ENCODE assay signal across 27 cellular contexts in genomic region chr18:55386545-55386944, GRCh38.
DNase-seq lines count a peak whose midpoint lies in the region; ATAC-seq, FAIRE-seq and TF ChIP-seq lines count a peak whose summit lies in the region.
"Had no signal": no experiment of that assay in that cellular context is flagged by ENCODE, and none has a peak within 500 bp of the region (broad histone marks: within the 10 kb centered on the region; RNA-seq: fewer than 3 reads in every experiment).

No MANE protein-coding gene starts in this region.

- intact Hi-C loops in breast epithelium (cut with DNase I; ENCODE audit: low total_unique reads) (no loop called here), mammary epithelial cell (cut with micrococcal nuclease) (loop anchor here (10.0 kb wide), 1 partner anchor 1188 kb away; no protein-coding TSS in a partner anchor), endothelial cell of umbilical vein (cut with micrococcal nuclease) (loop anchor here (2.0 to 10.0 kb wide), 4 partner anchors 154 to 1188 kb away; partner anchors contain the start of gene TCF4), mucosa of descending colon (cut with DNase I, micrococcal nuclease) (no loop called here), colonic mucosa (cut with DNase I) (no loop called here)

- H3K27ac ChIP-seq in breast epithelium (peak overlapping the region; percentile 48 to 68), mammary epithelial cell (ENCODE audit: insufficient read depth, low read depth, low read length) (no peak overlapping the region), endothelial cell of umbilical vein (ENCODE audit: insufficient read depth, low read depth, low read length) (peak overlapping the region; percentile 88), substantia nigra (ENCODE audit: low read depth, low read length, poor library complexity, severe bottlenecking) (peak overlapping the region; percentile 58), colonic mucosa (no peak overlapping the region)

- H3K9me1 ChIP-seq in endothelial cell of umbilical vein (replicated peaks; ENCODE audit: control insufficient read depth, extremely low read depth, insufficient read depth, low read length): no peaks in the 10 kb centered on the region

- peak overlapping the region in 4 of 6 donors; percentile 13 to 85 (median 53) for H3K27ac Mint-ChIP-seq in naive B cell
- H3K27ac Mint-ChIP-seq: activated CD4-positive, alpha-beta memory T cell treated with anti-CD3 and anti-CD28 coated beads for 36 hours; CD8-positive, alpha-beta T cell; naive thymus-derived CD8-positive, alpha-beta T cell had no signal

- H2AFZ ChIP-seq in mammary epithelial cell (ENCODE audit: low read depth, low read length) (no peak overlapping the region), endothelial cell of umbilical vein (ENCODE audit: low read depth, low read length) (no peak overlapping the region)

- DNase-seq in breast epithelium (ENCODE audit: low spot score in 2 of 2): no peak
- DNase-seq in mammary epithelial cell: no peak
- no peak for DNase-seq in endothelial cell of umbilical vein (ENCODE audit: low read depth, low spot score)
- DNase-seq in naive B cell: no peak
- no peak for DNase-seq in substantia nigra (lab: John Stamatoyannopoulos, UW)
- no peak for DNase-seq in mucosa of descending colon
- DNase-seq in colonic mucosa: no peak
- DNase-seq in T-helper 2 cell: no peak
- DNase-seq: activated CD4-positive, alpha-beta memory T cell treated with anti-CD3 and anti-CD28 coated beads for 36 hours; activated CD4-positive, CD25-positive, alpha-beta regulatory T cell; activated CD8-positive, alpha-beta memory T cell treated with anti-CD3 and anti-CD28 coated beads, Interleukin-2, amount 50 U/mL, for 48 hours; activated effector memory CD4-positive, alpha-beta T cell treated with Interleukin-2 at 50 U/mL for 16 hours; AML-193; CD8-positive, alpha-beta T cell; DMS153; islet precursor cell; mesenchymal stem cell; naive thymus-derived CD8-positive, alpha-beta T cell; NCI-H1105; NCI-H2029; NCI-H774; retina; stimulated activated CD4-positive, alpha-beta T cell treated with anti-CD3 and anti-CD28 coated beads, Interleukin-12 subunit alpha, Interleukin-12 subunit beta, amount 100 ng/mL, for 4 hours; stimulated activated CD4-positive, alpha-beta T cell treated with anti-CD3 and anti-CD28 coated beads, Interleukin-4, amount 100 ng/mL, for 24 hours; stimulated activated naive CD4-positive, alpha-beta T cell treated with Interleukin-2 at 50 U/mL for 16 hours; transverse colon had no signal

- H3K36me3 Mint-ChIP-seq in naive B cell: no peaks in the 10 kb centered on the region
- H3K36me3 Mint-ChIP-seq: activated CD4-positive, alpha-beta memory T cell treated with anti-CD3 and anti-CD28 coated beads for 36 hours; CD8-positive, alpha-beta T cell; naive thymus-derived CD8-positive, alpha-beta T cell had no signal

- BruUV-seq in mammary epithelial cell (replicated peaks; lab: Mats Ljungman, UMichigan): no TSS peak
- no TSS peak for BruUV-seq in endothelial cell of umbilical vein (replicated peaks; lab: Mats Ljungman, UMichigan)

- H4K20me1 ChIP-seq in mammary epithelial cell (ENCODE audit: insufficient read depth, low read length): no peaks in the 10 kb centered on the region
- H4K20me1 ChIP-seq in endothelial cell of umbilical vein (replicated peaks; ENCODE audit: control insufficient read depth, extremely low read depth, insufficient read depth, low read length): peaks cover 2% of the 10 kb centered on the region

- peaks cover 20 to 31% (median 30%) of the 10 kb centered on the region in 3 donors for H3K4me1 Mint-ChIP-seq in naive B cell

- CTCF ChIA-PET in mammary epithelial cell (lab: Charles Lee; ENCODE audit: low non-redundant PET): no interaction called here
- CTCF ChIA-PET in endothelial cell of umbilical vein (lab: Charles Lee): interaction anchor here (1.1 to 3.5 kb wide), 5 partner anchors 11 to 396 kb away, joined by 3 to 65 read pairs (median 9); no protein-coding TSS in a partner anchor

- no peaks in the 10 kb centered on the region for H3K36me3 ChIP-seq in breast epithelium
- H3K36me3 ChIP-seq in mammary epithelial cell (ENCODE audit: insufficient read depth, low read length): no peaks in the 10 kb centered on the region
- H3K36me3 ChIP-seq in endothelial cell of umbilical vein (ENCODE audit: control insufficient read depth in 2 of 2, extremely low read depth in 1 of 2, insufficient read depth in 2 of 2, low read length in 2 of 2): peaks cover 5% of the 10 kb centered on the region in 2 experiments
- no peaks in the 10 kb centered on the region for H3K36me3 ChIP-seq in mucosa of descending colon (ENCODE audit: low read depth)
- no peaks in the 10 kb centered on the region for H3K36me3 ChIP-seq in colonic mucosa
- H3K36me3 ChIP-seq: transverse colon had no signal

- dilution Hi-C loops in mammary epithelial cell (cut with HindIII; ENCODE audit: low sequenced_read_pairs): no loop called here
- dilution Hi-C loops in endothelial cell of umbilical vein (cut with MboI; ENCODE audit: extremely low pct_ligation_motif_present, low sequenced_read_pairs): no loop called here

- no peaks in the 10 kb centered on the region for H3K79me2 ChIP-seq in mammary epithelial cell (ENCODE audit: insufficient read depth, low read length)
- peaks cover 88% of the 10 kb centered on the region for H3K79me2 ChIP-seq in endothelial cell of umbilical vein (ENCODE audit: control insufficient read depth, insufficient read depth, low read length)

- in situ Hi-C loops in mammary epithelial cell (cut with MboI; ENCODE audit: low sequenced_read_pairs in 2 of 2): no loop called here

- H3K27me3 Mint-ChIP-seq in naive B cell: no peaks in the 10 kb centered on the region
- H3K27me3 Mint-ChIP-seq: activated CD4-positive, alpha-beta memory T cell treated with anti-CD3 and anti-CD28 coated beads for 36 hours had no signal

- no peaks in the 10 kb centered on the region for H3K27me3 ChIP-seq in breast epithelium
- H3K27me3 ChIP-seq in mammary epithelial cell (ENCODE audit: insufficient read depth, low read length): no peaks in the 10 kb centered on the region
- no peaks in the 10 kb centered on the region for H3K27me3 ChIP-seq in endothelial cell of umbilical vein (ENCODE audit: control insufficient read depth in 2 of 2, insufficient read depth in 2 of 2, low read length in 2 of 2)
- no peaks in the 10 kb centered on the region for H3K27me3 ChIP-seq in colonic mucosa
- H3K27me3 ChIP-seq: transverse colon had no signal

- ATAC-seq in naive B cell (ENCODE audit: low read depth in 2 of 2) (no peak), mucosa of descending colon (no peak)
- ATAC-seq: CD8-positive, alpha-beta T cell; naive thymus-derived CD8-positive, alpha-beta T cell had no signal

- TF ChIP-seq POLR2A in breast epithelium (IDR thresholded peaks at IDR 0.05) (no peak), endothelial cell of umbilical vein (IDR thresholded peaks at IDR 0.05; ENCODE audit: low read depth, low read length) (no peak)

- H3K9me3 ChIP-seq in breast epithelium (peaks cover 0 to 17% of the 10 kb centered on the region in 2 donors), mammary epithelial cell (replicated peaks; ENCODE audit: insufficient read depth, low read length) (no peaks in the 10 kb centered on the region), endothelial cell of umbilical vein (replicated peaks; ENCODE audit: control insufficient read depth, insufficient read depth, low read length) (no peaks in the 10 kb centered on the region), mucosa of descending colon (no peaks in the 10 kb centered on the region), colonic mucosa (no peaks in the 10 kb centered on the region)

- peaks cover 0 to 9% (median 4%) of the 10 kb centered on the region in 7 donors for H3K9me3 Mint-ChIP-seq in naive B cell
- H3K9me3 Mint-ChIP-seq: activated CD4-positive, alpha-beta memory T cell treated with anti-CD3 and anti-CD28 coated beads for 36 hours; CD8-positive, alpha-beta T cell had no signal

- H3K4me1 ChIP-seq in breast epithelium (no peaks in the 10 kb centered on the region), mammary epithelial cell (ENCODE audit: insufficient read depth, low read length) (no peaks in the 10 kb centered on the region), endothelial cell of umbilical vein (ENCODE audit: control insufficient read depth, extremely low read depth, insufficient read depth, low read length) (peaks cover 41% of the 10 kb centered on the region), mucosa of descending colon (ENCODE audit: low read depth) (no peaks in the 10 kb centered on the region), colonic mucosa (no peaks in the 10 kb centered on the region)

- H3K9ac ChIP-seq in mammary epithelial cell (ENCODE audit: insufficient read depth, low read length): no peak overlapping the region
- no peak overlapping the region for H3K9ac ChIP-seq in endothelial cell of umbilical vein (replicated peaks; ENCODE audit: extremely low read depth, insufficient read depth, low read length)
- H3K9ac ChIP-seq in colonic mucosa (ENCODE audit: low read depth in 2 of 2, low read length in 2 of 2): no peak overlapping the region

- TF ChIP-seq CTCF in breast epithelium (IDR thresholded peaks at IDR 0.05) (no peak), mammary epithelial cell (conservative IDR thresholded peaks at IDR 0.05 in 1 of 2, IDR thresholded peaks at IDR 0.05 in 1 of 2; ENCODE audit: extremely low read depth in 1 of 2, insufficient read depth in 1 of 2, low read depth in 1 of 2, low read length in 2 of 2) (no peak), endothelial cell of umbilical vein (IDR thresholded peaks at IDR 0.05; ENCODE audit: extremely low read depth in 1 of 2, insufficient read depth in 1 of 2, low read depth in 1 of 2, low read length in 2 of 2) (no peak), mucosa of descending colon (IDR thresholded peaks at IDR 0.05) (no peak), colonic mucosa (IDR thresholded peaks at IDR 0.05) (no peak)

- H3K4me3 ChIP-seq in breast epithelium (no peak overlapping the region), mammary epithelial cell (replicated peaks in 1 of 3; ENCODE audit: insufficient read depth in 1 of 3, low read depth in 2 of 3, low read length in 3 of 3) (no peak overlapping the region), endothelial cell of umbilical vein (replicated peaks in 1 of 3; ENCODE audit: insufficient read depth in 1 of 3, low read depth in 1 of 3, low read length in 3 of 3) (no peak overlapping the region), mucosa of descending colon (no peak overlapping the region), colonic mucosa (no peak overlapping the region)
- H3K4me3 ChIP-seq: transverse colon had no signal

- POLR2A ChIA-PET in endothelial cell of umbilical vein (lab: Charles Lee): no interaction called here

- H3K4me2 ChIP-seq in mammary epithelial cell (ENCODE audit: insufficient read depth, low read depth, low read length) (no peak overlapping the region), endothelial cell of umbilical vein (ENCODE audit: insufficient read depth, low read length) (no peak overlapping the region)

- no peak for FAIRE-seq in endothelial cell of umbilical vein (lab: Jason Lieb, UNC)
- FAIRE-seq: colon had no signal

- WGBS in mammary epithelial cell (ENCODE audit: low coverage, missing lambda C conversion rate): 44% methylated on average over 1 of the region's 1 CpG

- no peak overlapping the region for H3K4me3 Mint-ChIP-seq in naive B cell
- H3K4me3 Mint-ChIP-seq: activated CD4-positive, alpha-beta memory T cell treated with anti-CD3 and anti-CD28 coated beads for 36 hours; CD8-positive, alpha-beta T cell; naive thymus-derived CD8-positive, alpha-beta T cell had no signal

Comparison
In these comparisons a context has a peak if more than half of its experiments do, and no peak if none do; other contexts are left out.
1. H3K27ac ChIP-seq: peak in breast epithelium (2 of 2), endothelial cell of umbilical vein (single experiment) and substantia nigra (single experiment); none in mammary epithelial cell (single experiment) and colonic mucosa (single experiment).
2. intact Hi-C loops: an anchor here in mammary epithelial cell (10.0 kb wide) and endothelial cell of umbilical vein (2.0 to 10.0 kb wide); none called in breast epithelium, mucosa of descending colon and colonic mucosa.